ENCODE assay signal across 17 cellular contexts in genomic region chr13:51879133-51879532, GRCh38. TPM values are rescaled to one million over a fixed set of nuclear protein-coding genes. Genes with fewer than 3 reads are reported as not detected.
"Had no signal": no experiment of that assay in that cellular context is flagged by ENCODE, and none has a peak within 500 bp of the region (broad histone marks: within the 10 kb centered on the region; RNA-seq: fewer than 3 reads in every experiment).

No MANE protein-coding gene starts in this region.

- H3K27me3 Mint-ChIP-seq: activated T-cell treated with anti-CD3 and anti-CD28 coated beads, Interleukin-2, amount 50 U/mL, for 24 hours had no signal

- H3K27me3 ChIP-seq: upper lobe of left lung had no signal

- DNase-seq: activated CD4-positive, CD25-positive, alpha-beta regulatory T cell; activated CD8-positive, alpha-beta memory T cell treated with anti-CD3 and anti-CD28 coated beads, Interleukin-2, amount 10 ng/mL, durations not matched to agents 7 days and 5 days; activated T-cell treated with anti-CD3 and anti-CD28 coated beads, Interleukin-2, amount 50 U/mL, for 24 hours; cortex of kidney; effector memory CD8-positive, alpha-beta T cell; hippocampal formation; naive B cell; posterior cingulate gyrus; upper lobe of left lung had no signal

- H3K36me3 ChIP-seq: upper lobe of left lung had no signal

- H3K27ac ChIP-seq: epithelial cell of prostate, skin epidermis, upper lobe of left lung had no signal

- H3K4me1 ChIP-seq: upper lobe of left lung had no signal

- H3K9me3 Mint-ChIP-seq: central memory CD8-positive, alpha-beta T cell; effector memory CD8-positive, alpha-beta T cell had no signal

- H3K9me3 ChIP-seq: upper lobe of left lung had no signal

- H3K4me3 Mint-ChIP-seq: activated CD8-positive, alpha-beta memory T cell treated with anti-CD3 and anti-CD28 coated beads, Interleukin-2, amount 10 ng/mL, durations not matched to agents 7 days and 5 days; activated T-cell treated with anti-CD3 and anti-CD28 coated beads, Interleukin-2, amount 50 U/mL, for 24 hours; central memory CD8-positive, alpha-beta T cell; effector memory CD8-positive, alpha-beta T cell; naive B cell had no signal

- H3K4me3 ChIP-seq: skin epidermis, upper lobe of left lung had no signal

- ATAC-seq: activated CD8-positive, alpha-beta memory T cell treated with anti-CD3 and anti-CD28 coated beads, Interleukin-2, amount 10 ng/mL, durations not matched to agents 7 days and 5 days; effector memory CD8-positive, alpha-beta T cell had no signal

- H3K27ac Mint-ChIP-seq: activated CD8-positive, alpha-beta memory T cell treated with anti-CD3 and anti-CD28 coated beads, Interleukin-2, amount 10 ng/mL, durations not matched to agents 7 days and 5 days; activated T-cell treated with anti-CD3 and anti-CD28 coated beads, Interleukin-2, amount 50 U/mL, for 24 hours; effector memory CD8-positive, alpha-beta T cell; naive B cell had no signal

- H3K4me1 Mint-ChIP-seq: activated CD8-positive, alpha-beta memory T cell treated with anti-CD3 and anti-CD28 coated beads, Interleukin-2, amount 10 ng/mL, durations not matched to agents 7 days and 5 days; central memory CD8-positive, alpha-beta T cell; naive B cell had no signal

RNA-seq across cellular contexts. Expression of gene CCDC70, which starts 17.4 kb away (rescaled TPM):
- total RNA-seq: activated CD8-positive, alpha-beta memory T cell treated with anti-CD3 and anti-CD28 coated beads, Interleukin-2, amount 10 ng/mL, durations not matched to agents 7 days and 5 days; kidney epithelial cell; lower leg skin; subcutaneous adipose tissue; T-helper 2 cell treated with Interferon-gamma antibody and Interleukin-4, amounts not matched to agents 100 ng/mL and 5 ng/mL, for 36 hours; upper lobe of left lung had no signal
- polyA plus RNA-seq: adipose tissue had no signal

RNA-seq across cellular contexts. Expression of gene TMEM272, which starts 34.2 kb away (rescaled TPM):
- total RNA-seq: kidney epithelial cell; subcutaneous adipose tissue; T-helper 2 cell treated with Interferon-gamma antibody and Interleukin-4, amounts not matched to agents 100 ng/mL and 5 ng/mL, for 36 hours had no signal
